Comparison of ENCODE assay signal across 1 cellular context in genomic region chr7:102432476-102433318, GRCh38.
TF ChIP-seq lines count a peak whose summit lies in the region.

No MANE protein-coding gene starts in this region.

TF ChIP-seq in SK-N-SH, 30 proteins besides CTCF, POLR2A, EP300 and RAD21 (continued from another document):
- TF ChIP-seq USF2 (IDR thresholded peaks at IDR 0.05; ENCODE audit: borderline replicate concordance, low read depth, low read length), result no peak
